9 cellular contexts compared by ENCODE assay signal in genomic region chr13:44155422-44156293, GRCh38.
DNase-seq lines count a peak whose midpoint lies in the region; ATAC-seq and TF ChIP-seq lines count a peak whose summit lies in the region.
"Had no signal": no experiment of that assay in that cellular context is flagged by ENCODE, and none has a peak within 500 bp of the region (broad histone marks: within the 10 kb centered on the region; RNA-seq: fewer than 3 reads in every experiment).

No MANE protein-coding gene starts in this region.

- peak overlapping the region; percentile 30 for H3K27ac ChIP-seq in right cardiac atrium (ENCODE audit: low read length)
- peak overlapping the region; percentile 87 for H3K27ac ChIP-seq in psoas muscle
- no peak overlapping the region for H3K27ac ChIP-seq in CD4-positive, alpha-beta T cell (ENCODE audit: low read depth, low read length)
- H3K27ac ChIP-seq in foreskin keratinocyte: no peak overlapping the region

- intact Hi-C loops in right cardiac atrium (cut with DNase I) (loop anchor here in 1 of 4 donors (5.0 kb wide), 1 partner anchor 37 kb away; no protein-coding TSS in a partner anchor), psoas muscle (cut with DNase I) (loop anchor here in 1 of 2 donors (10.0 kb wide), 1 partner anchor 79 kb away; no protein-coding TSS in a partner anchor)
- intact Hi-C loops in CD4-positive, alpha-beta T cell (cut with DNase I, micrococcal nuclease): no loop called here

- TF ChIP-seq CTCF in psoas muscle (IDR thresholded peaks at IDR 0.05) (no peak), foreskin keratinocyte (conservative IDR thresholded peaks at IDR 0.05) (no peak)
- TF ChIP-seq CTCF in CD4-positive, alpha-beta T cell (IDR thresholded peaks at IDR 0.05): no peak

- no peaks in the 10 kb centered on the region for H3K36me3 ChIP-seq in psoas muscle (ENCODE audit: insufficient read depth in 1 of 2, low read depth in 1 of 2)

- H3K27me3 Mint-ChIP-seq in CD4-positive, alpha-beta T cell: peaks cover 3% of the 10 kb centered on the region

- H3K36me3 Mint-ChIP-seq in CD4-positive, alpha-beta T cell (ENCODE audit: low read depth): no peaks in the 10 kb centered on the region
- H3K36me3 Mint-ChIP-seq: naive B cell had no signal

- H3K27me3 ChIP-seq in right cardiac atrium (ENCODE audit: control insufficient read depth, insufficient read depth): no peaks in the 10 kb centered on the region
- H3K27me3 ChIP-seq in psoas muscle (ENCODE audit: insufficient read depth in 3 of 3, low read length in 2 of 3): no peaks in the 10 kb centered on the region
- H3K27me3 ChIP-seq in CD4-positive, alpha-beta T cell (ENCODE audit: control insufficient read depth, insufficient read depth, low read length): no peaks in the 10 kb centered on the region
- no peaks in the 10 kb centered on the region for H3K27me3 ChIP-seq in foreskin keratinocyte

- no peaks in the 10 kb centered on the region for H3K9me3 Mint-ChIP-seq in CD4-positive, alpha-beta T cell

- CTCF ChIA-PET in CD4-positive, alpha-beta T cell (lab: Charles Lee): no interaction called here

- H3K4me3 ChIP-seq in right cardiac atrium (ENCODE audit: low read length) (no peak overlapping the region), psoas muscle (peak overlapping the region; percentile 57)

- peaks cover 5% of the 10 kb centered on the region for H3K4me1 ChIP-seq in right cardiac atrium (ENCODE audit: control insufficient read depth, insufficient read depth, low read length)
- H3K4me1 ChIP-seq in psoas muscle: peaks cover 77% of the 10 kb centered on the region
- peaks cover 16% of the 10 kb centered on the region for H3K4me1 ChIP-seq in foreskin keratinocyte

- H3K4me3 Mint-ChIP-seq in CD4-positive, alpha-beta T cell: no peak overlapping the region
- H3K4me3 Mint-ChIP-seq: naive B cell had no signal

- POLR2A ChIA-PET in CD4-positive, alpha-beta T cell (lab: Charles Lee): no interaction called here

- H3K27ac Mint-ChIP-seq in CD4-positive, alpha-beta T cell: no peak overlapping the region

- no peaks in the 10 kb centered on the region for H3K9me3 ChIP-seq in right cardiac atrium (ENCODE audit: control insufficient read depth, low read length)
- H3K9me3 ChIP-seq in psoas muscle: no peaks in the 10 kb centered on the region
- H3K9me3 ChIP-seq in CD4-positive, alpha-beta T cell (ENCODE audit: control insufficient read depth, low read length): no peaks in the 10 kb centered on the region

- ATAC-seq in right cardiac atrium (peak; percentile 64 to 77), psoas muscle (peak; percentile 24 to 49 (median 32)), HG03469 (IDR thresholded peaks at IDR 0.05; ENCODE audit: unreplicated experiment) (no peak), foreskin keratinocyte (no peak)
- no peak for ATAC-seq in CD4-positive, alpha-beta T cell (ENCODE audit: poor library complexity)

- no peaks in the 10 kb centered on the region for H3K4me1 Mint-ChIP-seq in CD4-positive, alpha-beta T cell (ENCODE audit: low read depth)
- H3K4me1 Mint-ChIP-seq: naive B cell had no signal

- DNase-seq in DMS153 treated with DMSO at 0.1 percent for 48 hours (lab: John Stamatoyannopoulos, UW; ENCODE audit: unreplicated experiment) (peak; percentile 69), amygdala (lab: John Stamatoyannopoulos, UW) (peak in 39 of 56 donors; percentile 19 to 77 (median 42)), right cardiac atrium (peak; percentile 64 to 87 (median 79)), psoas muscle (peak; percentile 47 to 70), foreskin keratinocyte (no peak)
- DNase-seq in CD4-positive, alpha-beta T cell: no peak
- no peak for DNase-seq in stimulated activated CD4-positive, alpha-beta T cell treated with anti-CD3 and anti-CD28 coated beads, Interleukin-4, amount 100 ng/mL, for 4 hours
- DNase-seq: naive B cell had no signal

- WGBS in right cardiac atrium: 37% methylated on average over 14 of the region's 14 CpGs
- WGBS in psoas muscle, 3 donors: 14 to 24% (median 19%) methylated on average over 14 of the region's 14 CpGs

Comparison
In these comparisons a context has a peak if more than half of its experiments do, and no peak if none do; other contexts are left out.
1. DNase-seq: peak in DMS153 treated with DMSO at 0.1 percent for 48 hours (single experiment), amygdala (39 of 56), right cardiac atrium (3 of 3) and psoas muscle (2 of 2); none in CD4-positive, alpha-beta T cell (0 of 10), stimulated activated CD4-positive, alpha-beta T cell treated with anti-CD3 and anti-CD28 coated beads, Interleukin-4, amount 100 ng/mL, for 4 hours (0 of 2) and foreskin keratinocyte (0 of 2).
2. ATAC-seq: peak in right cardiac atrium (2 of 2) and psoas muscle (4 of 4); none in CD4-positive, alpha-beta T cell (single experiment), HG03469 (single experiment) and foreskin keratinocyte (single experiment).
3. H3K27ac ChIP-seq: peak in right cardiac atrium (single experiment) and psoas muscle (single experiment); none in CD4-positive, alpha-beta T cell (single experiment) and foreskin keratinocyte (single experiment).